1 cellular context compared by ENCODE assay signal in the genomic region with DNA sequence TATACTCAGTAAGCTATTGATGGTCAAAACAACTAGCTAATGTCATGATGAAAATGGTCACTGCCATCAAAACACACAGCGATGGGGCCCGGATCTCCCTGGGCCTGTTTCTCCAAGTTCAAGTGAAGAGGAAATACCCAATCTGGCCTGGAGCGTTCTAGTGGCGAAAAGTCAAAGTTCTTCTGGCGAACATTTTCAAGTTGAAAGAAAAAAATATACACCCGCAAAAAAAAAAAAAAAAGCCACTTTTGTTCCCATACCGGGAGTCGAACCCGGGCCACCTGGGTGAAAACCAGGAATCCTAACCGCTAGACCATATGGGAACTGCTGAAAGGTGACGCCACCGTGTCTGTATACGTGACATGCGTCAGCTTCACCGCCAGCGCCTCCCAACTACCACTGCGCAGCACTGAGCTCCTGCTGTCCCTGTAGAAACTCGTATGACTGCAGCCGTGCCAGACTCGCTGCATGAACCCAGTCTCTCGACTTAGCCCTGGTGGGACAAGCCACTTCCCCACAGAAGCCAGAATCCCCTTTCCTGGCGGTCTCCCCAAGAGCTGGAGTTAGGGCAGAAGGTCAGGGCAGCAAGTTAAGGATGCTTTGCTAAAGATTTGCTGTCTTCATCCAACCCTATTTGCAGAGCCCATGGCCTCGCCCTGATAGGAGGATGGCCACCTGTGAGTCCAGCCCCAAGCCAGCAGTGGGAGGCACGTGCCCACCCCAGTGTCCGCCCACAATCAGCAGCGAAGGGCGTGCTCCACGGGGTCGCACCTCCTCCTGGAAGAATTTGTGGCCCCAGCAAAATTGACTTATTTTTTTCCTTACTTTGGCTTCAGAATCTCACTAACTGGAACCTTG.
A peak's percentile ranks its signal among the peaks of the same experiment; 100 is the strongest.
TF ChIP-seq lines count a peak whose summit lies in the region.

No MANE protein-coding gene starts in this region.

TF ChIP-seq in HEK293, 187 proteins besides CTCF, POLR2A, EP300 and RAD21 (continued from another document and continues in another):
- TF ChIP-seq, protein P1, sequence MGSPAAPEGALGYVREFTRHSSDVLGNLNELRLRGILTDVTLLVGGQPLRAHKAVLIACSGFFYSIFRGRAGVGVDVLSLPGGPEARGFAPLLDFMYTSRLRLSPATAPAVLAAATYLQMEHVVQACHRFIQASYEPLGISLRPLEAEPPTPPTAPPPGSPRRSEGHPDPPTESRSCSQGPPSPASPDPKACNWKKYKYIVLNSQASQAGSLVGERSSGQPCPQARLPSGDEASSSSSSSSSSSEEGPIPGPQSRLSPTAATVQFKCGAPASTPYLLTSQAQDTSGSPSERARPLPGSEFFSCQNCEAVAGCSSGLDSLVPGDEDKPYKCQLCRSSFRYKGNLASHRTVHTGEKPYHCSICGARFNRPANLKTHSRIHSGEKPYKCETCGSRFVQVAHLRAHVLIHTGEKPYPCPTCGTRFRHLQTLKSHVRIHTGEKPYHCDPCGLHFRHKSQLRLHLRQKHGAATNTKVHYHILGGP (tag by site-specific recombination; IDR thresholded peaks at IDR 0.05): no peak
- TF ChIP-seq, protein P2, sequence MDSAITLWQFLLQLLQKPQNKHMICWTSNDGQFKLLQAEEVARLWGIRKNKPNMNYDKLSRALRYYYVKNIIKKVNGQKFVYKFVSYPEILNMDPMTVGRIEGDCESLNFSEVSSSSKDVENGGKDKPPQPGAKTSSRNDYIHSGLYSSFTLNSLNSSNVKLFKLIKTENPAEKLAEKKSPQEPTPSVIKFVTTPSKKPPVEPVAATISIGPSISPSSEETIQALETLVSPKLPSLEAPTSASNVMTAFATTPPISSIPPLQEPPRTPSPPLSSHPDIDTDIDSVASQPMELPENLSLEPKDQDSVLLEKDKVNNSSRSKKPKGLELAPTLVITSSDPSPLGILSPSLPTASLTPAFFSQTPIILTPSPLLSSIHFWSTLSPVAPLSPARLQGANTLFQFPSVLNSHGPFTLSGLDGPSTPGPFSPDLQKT (IDR thresholded peaks at IDR 0.05; ENCODE audit: borderline replicate concordance, low read depth, low read length): no peak
- TF ChIP-seq SETDB1 (IDR thresholded peaks at IDR 0.05; ENCODE audit: insufficient read length, low read length): no peak
- TF ChIP-seq ZNF354C (tag by site-specific recombination; IDR thresholded peaks at IDR 0.05; ENCODE audit: borderline replicate concordance, low read depth): no peak
- no peak for TF ChIP-seq SALL2 (tag by site-specific recombination; IDR thresholded peaks at IDR 0.05; ENCODE audit: borderline replicate concordance)
- no peak for TF ChIP-seq ZNF174 (tag by site-specific recombination; IDR thresholded peaks at IDR 0.05)
- TF ChIP-seq, protein P3, sequence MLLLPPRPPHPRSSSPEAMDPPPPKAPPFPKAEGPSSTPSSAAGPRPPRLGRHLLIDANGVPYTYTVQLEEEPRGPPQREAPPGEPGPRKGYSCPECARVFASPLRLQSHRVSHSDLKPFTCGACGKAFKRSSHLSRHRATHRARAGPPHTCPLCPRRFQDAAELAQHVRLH (tag by site-specific recombination; IDR thresholded peaks at IDR 0.05): 0 out of 2 replicates have a peak, but pooled peaks have one; percentile 67
- no peak for TF ChIP-seq ZNF658 (tag by site-specific recombination; IDR thresholded peaks at IDR 0.05)
- no peak for TF ChIP-seq ZNF792 (tag by site-specific recombination; IDR thresholded peaks at IDR 0.05)
- TF ChIP-seq, protein P4, sequence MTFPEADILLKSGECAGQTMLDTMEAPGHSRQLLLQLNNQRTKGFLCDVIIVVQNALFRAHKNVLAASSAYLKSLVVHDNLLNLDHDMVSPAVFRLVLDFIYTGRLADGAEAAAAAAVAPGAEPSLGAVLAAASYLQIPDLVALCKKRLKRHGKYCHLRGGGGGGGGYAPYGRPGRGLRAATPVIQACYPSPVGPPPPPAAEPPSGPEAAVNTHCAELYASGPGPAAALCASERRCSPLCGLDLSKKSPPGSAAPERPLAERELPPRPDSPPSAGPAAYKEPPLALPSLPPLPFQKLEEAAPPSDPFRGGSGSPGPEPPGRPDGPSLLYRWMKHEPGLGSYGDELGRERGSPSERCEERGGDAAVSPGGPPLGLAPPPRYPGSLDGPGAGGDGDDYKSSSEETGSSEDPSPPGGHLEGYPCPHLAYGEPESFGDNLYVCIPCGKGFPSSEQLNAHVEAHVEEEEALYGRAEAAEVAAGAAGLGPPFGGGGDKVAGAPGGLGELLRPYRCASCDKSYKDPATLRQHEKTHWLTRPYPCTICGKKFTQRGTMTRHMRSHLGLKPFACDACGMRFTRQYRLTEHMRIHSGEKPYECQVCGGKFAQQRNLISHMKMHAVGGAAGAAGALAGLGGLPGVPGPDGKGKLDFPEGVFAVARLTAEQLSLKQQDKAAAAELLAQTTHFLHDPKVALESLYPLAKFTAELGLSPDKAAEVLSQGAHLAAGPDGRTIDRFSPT (tag by site-specific recombination; IDR thresholded peaks at IDR 0.05): no peak
- TF ChIP-seq ZNF214 (tag by site-specific recombination; IDR thresholded peaks at IDR 0.05; ENCODE audit: borderline replicate concordance): no peak
- no peak for TF ChIP-seq ZNF221 (tag by site-specific recombination; IDR thresholded peaks at IDR 0.05; ENCODE audit: borderline replicate concordance)
- TF ChIP-seq, protein P5, sequence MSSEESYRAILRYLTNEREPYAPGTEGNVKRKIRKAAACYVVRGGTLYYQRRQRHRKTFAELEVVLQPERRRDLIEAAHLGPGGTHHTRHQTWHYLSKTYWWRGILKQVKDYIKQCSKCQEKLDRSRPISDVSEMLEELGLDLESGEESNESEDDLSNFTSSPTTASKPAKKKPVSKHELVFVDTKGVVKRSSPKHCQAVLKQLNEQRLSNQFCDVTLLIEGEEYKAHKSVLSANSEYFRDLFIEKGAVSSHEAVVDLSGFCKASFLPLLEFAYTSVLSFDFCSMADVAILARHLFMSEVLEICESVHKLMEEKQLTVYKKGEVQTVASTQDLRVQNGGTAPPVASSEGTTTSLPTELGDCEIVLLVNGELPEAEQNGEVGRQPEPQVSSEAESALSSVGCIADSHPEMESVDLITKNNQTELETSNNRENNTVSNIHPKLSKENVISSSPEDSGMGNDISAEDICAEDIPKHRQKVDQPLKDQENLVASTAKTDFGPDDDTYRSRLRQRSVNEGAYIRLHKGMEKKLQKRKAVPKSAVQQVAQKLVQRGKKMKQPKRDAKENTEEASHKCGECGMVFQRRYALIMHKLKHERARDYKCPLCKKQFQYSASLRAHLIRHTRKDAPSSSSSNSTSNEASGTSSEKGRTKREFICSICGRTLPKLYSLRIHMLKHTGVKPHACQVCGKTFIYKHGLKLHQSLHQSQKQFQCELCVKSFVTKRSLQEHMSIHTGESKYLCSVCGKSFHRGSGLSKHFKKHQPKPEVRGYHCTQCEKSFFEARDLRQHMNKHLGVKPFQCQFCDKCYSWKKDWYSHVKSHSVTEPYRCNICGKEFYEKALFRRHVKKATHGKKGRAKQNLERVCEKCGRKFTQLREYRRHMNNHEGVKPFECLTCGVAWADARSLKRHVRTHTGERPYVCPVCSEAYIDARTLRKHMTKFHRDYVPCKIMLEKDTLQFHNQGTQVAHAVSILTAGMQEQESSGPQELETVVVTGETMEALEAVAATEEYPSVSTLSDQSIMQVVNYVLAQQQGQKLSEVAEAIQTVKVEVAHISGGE (tag by site-specific recombination; conservative IDR thresholded peaks at IDR 0.05; ENCODE audit: low read depth): no peak; the same call in 1 of the 2 replicates
- no peak for TF ChIP-seq ZNF223 (tag by site-specific recombination; IDR thresholded peaks at IDR 0.05)
- no peak for TF ChIP-seq REPIN1 (tag by site-specific recombination; IDR thresholded peaks at IDR 0.05; ENCODE audit: low read depth)
- TF ChIP-seq, protein P6, sequence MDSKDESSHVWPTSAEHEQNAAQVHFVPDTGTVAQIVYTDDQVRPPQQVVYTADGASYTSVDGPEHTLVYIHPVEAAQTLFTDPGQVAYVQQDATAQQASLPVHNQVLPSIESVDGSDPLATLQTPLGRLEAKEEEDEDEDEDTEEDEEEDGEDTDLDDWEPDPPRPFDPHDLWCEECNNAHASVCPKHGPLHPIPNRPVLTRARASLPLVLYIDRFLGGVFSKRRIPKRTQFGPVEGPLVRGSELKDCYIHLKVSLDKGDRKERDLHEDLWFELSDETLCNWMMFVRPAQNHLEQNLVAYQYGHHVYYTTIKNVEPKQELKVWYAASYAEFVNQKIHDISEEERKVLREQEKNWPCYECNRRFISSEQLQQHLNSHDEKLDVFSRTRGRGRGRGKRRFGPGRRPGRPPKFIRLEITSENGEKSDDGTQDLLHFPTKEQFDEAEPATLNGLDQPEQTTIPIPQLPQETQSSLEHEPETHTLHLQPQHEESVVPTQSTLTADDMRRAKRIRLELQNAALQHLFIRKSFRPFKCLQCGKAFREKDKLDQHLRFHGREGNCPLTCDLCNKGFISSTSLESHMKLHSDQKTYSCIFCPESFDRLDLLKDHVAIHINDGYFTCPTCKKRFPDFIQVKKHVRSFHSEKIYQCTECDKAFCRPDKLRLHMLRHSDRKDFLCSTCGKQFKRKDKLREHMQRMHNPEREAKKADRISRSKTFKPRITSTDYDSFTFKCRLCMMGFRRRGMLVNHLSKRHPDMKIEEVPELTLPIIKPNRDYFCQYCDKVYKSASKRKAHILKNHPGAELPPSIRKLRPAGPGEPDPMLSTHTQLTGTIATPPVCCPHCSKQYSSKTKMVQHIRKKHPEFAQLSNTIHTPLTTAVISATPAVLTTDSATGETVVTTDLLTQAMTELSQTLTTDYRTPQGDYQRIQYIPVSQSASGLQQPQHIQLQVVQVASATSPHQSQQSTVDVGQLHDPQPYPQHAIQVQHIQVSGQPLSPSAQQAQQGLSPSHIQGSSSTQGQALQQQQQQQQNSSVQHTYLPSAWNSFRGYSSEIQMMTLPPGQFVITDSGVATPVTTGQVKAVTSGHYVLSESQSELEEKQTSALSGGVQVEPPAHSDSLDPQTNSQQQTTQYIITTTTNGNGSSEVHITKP (tag by site-specific recombination; IDR thresholded peaks at IDR 0.05): peak; percentile 71
- TF ChIP-seq KLF9 (tag by site-specific recombination; IDR thresholded peaks at IDR 0.05; ENCODE audit: low read depth): peak; percentile 60; the same call in 1 of the 2 replicates
- TF ChIP-seq ZNF248 (tag by site-specific recombination; IDR thresholded peaks at IDR 0.05): no peak
- TF ChIP-seq, protein P7, sequence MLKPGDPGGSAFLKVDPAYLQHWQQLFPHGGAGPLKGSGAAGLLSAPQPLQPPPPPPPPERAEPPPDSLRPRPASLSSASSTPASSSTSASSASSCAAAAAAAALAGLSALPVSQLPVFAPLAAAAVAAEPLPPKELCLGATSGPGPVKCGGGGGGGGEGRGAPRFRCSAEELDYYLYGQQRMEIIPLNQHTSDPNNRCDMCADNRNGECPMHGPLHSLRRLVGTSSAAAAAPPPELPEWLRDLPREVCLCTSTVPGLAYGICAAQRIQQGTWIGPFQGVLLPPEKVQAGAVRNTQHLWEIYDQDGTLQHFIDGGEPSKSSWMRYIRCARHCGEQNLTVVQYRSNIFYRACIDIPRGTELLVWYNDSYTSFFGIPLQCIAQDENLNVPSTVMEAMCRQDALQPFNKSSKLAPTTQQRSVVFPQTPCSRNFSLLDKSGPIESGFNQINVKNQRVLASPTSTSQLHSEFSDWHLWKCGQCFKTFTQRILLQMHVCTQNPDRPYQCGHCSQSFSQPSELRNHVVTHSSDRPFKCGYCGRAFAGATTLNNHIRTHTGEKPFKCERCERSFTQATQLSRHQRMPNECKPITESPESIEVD (tag by site-specific recombination; IDR thresholded peaks at IDR 0.05): no peak
- peak; percentile 75; the same call in 1 of the 2 replicates for TF ChIP-seq MZF1 (tag by site-specific recombination; IDR thresholded peaks at IDR 0.05; ENCODE audit: borderline replicate concordance)
- TF ChIP-seq ZNF549 (tag by site-specific recombination; IDR thresholded peaks at IDR 0.05): no peak
- peak; percentile 45; the same call in 1 of the 2 replicates for TF ChIP-seq ZBTB8A (tag by site-specific recombination; IDR thresholded peaks at IDR 0.05)
- no peak for TF ChIP-seq ZSCAN16 (tag by site-specific recombination; IDR thresholded peaks at IDR 0.05)
- TF ChIP-seq ZNF133 (tag by site-specific recombination; IDR thresholded peaks at IDR 0.05): no peak
- peak; percentile 80 for TF ChIP-seq ZIC2 (tag by site-specific recombination; IDR thresholded peaks at IDR 0.05)
- TF ChIP-seq ZNF266 (tag by site-specific recombination; IDR thresholded peaks at IDR 0.05; ENCODE audit: low read depth): no peak
- no peak for TF ChIP-seq ZNF239 (tag by site-specific recombination; IDR thresholded peaks at IDR 0.05)
- TF ChIP-seq, protein P8, sequence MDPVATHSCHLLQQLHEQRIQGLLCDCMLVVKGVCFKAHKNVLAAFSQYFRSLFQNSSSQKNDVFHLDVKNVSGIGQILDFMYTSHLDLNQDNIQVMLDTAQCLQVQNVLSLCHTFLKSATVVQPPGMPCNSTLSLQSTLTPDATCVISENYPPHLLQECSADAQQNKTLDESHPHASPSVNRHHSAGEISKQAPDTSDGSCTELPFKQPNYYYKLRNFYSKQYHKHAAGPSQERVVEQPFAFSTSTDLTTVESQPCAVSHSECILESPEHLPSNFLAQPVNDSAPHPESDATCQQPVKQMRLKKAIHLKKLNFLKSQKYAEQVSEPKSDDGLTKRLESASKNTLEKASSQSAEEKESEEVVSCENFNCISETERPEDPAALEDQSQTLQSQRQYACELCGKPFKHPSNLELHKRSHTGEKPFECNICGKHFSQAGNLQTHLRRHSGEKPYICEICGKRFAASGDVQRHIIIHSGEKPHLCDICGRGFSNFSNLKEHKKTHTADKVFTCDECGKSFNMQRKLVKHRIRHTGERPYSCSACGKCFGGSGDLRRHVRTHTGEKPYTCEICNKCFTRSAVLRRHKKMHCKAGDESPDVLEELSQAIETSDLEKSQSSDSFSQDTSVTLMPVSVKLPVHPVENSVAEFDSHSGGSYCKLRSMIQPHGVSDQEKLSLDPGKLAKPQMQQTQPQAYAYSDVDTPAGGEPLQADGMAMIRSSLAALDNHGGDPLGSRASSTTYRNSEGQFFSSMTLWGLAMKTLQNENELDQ (tag by site-specific recombination; IDR thresholded peaks at IDR 0.05; ENCODE audit: low read depth): no peak
